2 cellular contexts compared by ENCODE assay signal in the genomic region with DNA sequence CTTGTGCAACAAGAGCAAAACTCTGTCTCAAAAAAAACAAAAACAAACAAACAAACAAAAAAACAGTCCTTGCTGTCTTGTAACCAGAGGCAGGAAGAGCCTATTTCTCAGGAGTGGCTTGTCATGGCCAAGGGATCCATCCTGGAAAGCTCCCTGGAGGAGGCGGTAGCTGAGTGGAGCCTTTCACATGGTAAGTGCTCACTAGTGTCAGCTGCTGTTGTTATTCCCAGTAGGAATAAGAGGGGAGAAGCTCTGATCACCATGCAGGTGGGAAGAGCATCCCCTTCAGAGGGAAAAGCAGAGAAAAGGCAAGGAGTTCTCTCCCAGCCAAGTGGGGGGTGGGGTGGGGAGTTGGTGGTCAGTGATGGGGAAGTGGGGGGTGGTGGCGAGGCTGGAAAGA.
TF ChIP-seq lines count a peak whose summit lies in the region.

No MANE protein-coding gene starts in this region.

TF ChIP-seq in A549, 52 proteins besides CTCF, POLR2A, EP300 and RAD21:
- TF ChIP-seq, protein P1, sequence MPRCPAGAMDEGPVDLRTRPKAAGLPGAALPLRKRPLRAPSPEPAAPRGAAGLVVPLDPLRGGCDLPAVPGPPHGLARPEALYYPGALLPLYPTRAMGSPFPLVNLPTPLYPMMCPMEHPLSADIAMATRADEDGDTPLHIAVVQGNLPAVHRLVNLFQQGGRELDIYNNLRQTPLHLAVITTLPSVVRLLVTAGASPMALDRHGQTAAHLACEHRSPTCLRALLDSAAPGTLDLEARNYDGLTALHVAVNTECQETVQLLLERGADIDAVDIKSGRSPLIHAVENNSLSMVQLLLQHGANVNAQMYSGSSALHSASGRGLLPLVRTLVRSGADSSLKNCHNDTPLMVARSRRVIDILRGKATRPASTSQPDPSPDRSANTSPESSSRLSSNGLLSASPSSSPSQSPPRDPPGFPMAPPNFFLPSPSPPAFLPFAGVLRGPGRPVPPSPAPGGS (IDR thresholded peaks at IDR 0.05) = no peak
- TF ChIP-seq, protein P2, sequence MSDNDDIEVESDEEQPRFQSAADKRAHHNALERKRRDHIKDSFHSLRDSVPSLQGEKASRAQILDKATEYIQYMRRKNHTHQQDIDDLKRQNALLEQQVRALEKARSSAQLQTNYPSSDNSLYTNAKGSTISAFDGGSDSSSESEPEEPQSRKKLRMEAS (IDR thresholded peaks at IDR 0.05) = no peak
- TF ChIP-seq CBX2 (IDR thresholded peaks at IDR 0.05; ENCODE audit: borderline replicate concordance, low read depth) (no peak), EHMT2 (IDR thresholded peaks at IDR 0.05; ENCODE audit: low read depth) (no peak), ZFP36 (IDR thresholded peaks at IDR 0.05; ENCODE audit: borderline replicate concordance, partially characterized antibody) (peak; percentile 63)
- TF ChIP-seq, protein P3, sequence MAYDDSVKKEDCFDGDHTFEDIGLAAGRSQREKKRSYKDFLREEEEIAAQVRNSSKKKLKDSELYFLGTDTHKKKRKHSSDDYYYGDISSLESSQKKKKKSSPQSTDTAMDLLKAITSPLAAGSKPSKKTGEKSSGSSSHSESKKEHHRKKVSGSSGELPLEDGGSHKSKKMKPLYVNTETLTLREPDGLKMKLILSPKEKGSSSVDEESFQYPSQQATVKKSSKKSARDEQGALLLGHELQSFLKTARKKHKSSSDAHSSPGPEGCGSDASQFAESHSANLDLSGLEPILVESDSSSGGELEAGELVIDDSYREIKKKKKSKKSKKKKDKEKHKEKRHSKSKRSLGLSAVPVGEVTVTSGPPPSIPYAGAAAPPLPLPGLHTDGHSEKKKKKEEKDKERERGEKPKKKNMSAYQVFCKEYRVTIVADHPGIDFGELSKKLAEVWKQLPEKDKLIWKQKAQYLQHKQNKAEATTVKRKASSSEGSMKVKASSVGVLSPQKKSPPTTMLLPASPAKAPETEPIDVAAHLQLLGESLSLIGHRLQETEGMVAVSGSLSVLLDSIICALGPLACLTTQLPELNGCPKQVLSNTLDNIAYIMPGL (CRISPR knock-in tag; IDR thresholded peaks at IDR 0.05; ENCODE audit: borderline replicate concordance) = no peak

TF ChIP-seq in H1, 55 proteins besides CTCF, POLR2A, EP300 and RAD21:
- TF ChIP-seq TAF1 (IDR thresholded peaks at IDR 0.05; ENCODE audit: low read depth, low read length) (no peak), HDAC2 (IDR thresholded peaks at IDR 0.05; ENCODE audit: borderline replicate concordance in 1 of 2, low read depth in 2 of 2, low read length in 2 of 2) (0 out of 4 replicates have a peak, but pooled peaks of 1 of the 2 experiments have one; percentile 11)
